Comparison of ENCODE assay signal across 1 cellular context in genomic region chr14:75176142-75176820, GRCh38.
TF ChIP-seq lines count a peak whose summit lies in the region.

TSS of gene TMED10 (minus strand) at chr14:75176612. CDS start at chr14:75176579, 33 bp downstream.

TF ChIP-seq in K562, 482 proteins besides CTCF, POLR2A, EP300 and RAD21 (continued from another document and continues in another):
- TF ChIP-seq ZBTB40 (IDR thresholded peaks at IDR 0.05) (peak; percentile 97), ZBTB40 (CRISPR knock-in tag; IDR thresholded peaks at IDR 0.05) (no peak), TFE3 (CRISPR knock-in tag; IDR thresholded peaks at IDR 0.05) (peak; percentile 95), ZNF197 (CRISPR knock-in tag; IDR thresholded peaks at IDR 0.05; ENCODE audit: low read depth) (0 out of 2 replicates have a peak, but pooled peaks have one; percentile 86), FIP1L1 (IDR thresholded peaks at IDR 0.05; ENCODE audit: low read depth, low read length, poor library complexity, severe bottlenecking) (no peak), KDM4B (IDR thresholded peaks at IDR 0.05; ENCODE audit: borderline replicate concordance in 2 of 2, low read depth in 1 of 2) (peak in 1 of 2 experiments; percentile 80; a peak in 1 of 4 replicates), ATF7 (IDR thresholded peaks at IDR 0.05) (peak; percentile 52; the same call in 1 of the 2 replicates), THAP7 (CRISPR knock-in tag; IDR thresholded peaks at IDR 0.05) (no peak), STAT6 (CRISPR knock-in tag; IDR thresholded peaks at IDR 0.05) (no peak), ARID4B (CRISPR knock-in tag; IDR thresholded peaks at IDR 0.05) (peak; percentile 84; the same call in 1 of the 2 replicates), MXD1 (CRISPR knock-in tag; IDR thresholded peaks at IDR 0.05; ENCODE audit: borderline replicate concordance, poor library complexity, severe bottlenecking) (peak; percentile 21), MAX (CRISPR knock-in tag; IDR thresholded peaks at IDR 0.05) (peak; percentile 79), GATAD2A (IDR thresholded peaks at IDR 0.05) (0 out of 2 replicates have a peak, but pooled peaks have one; percentile 25), MIER1 (IDR thresholded peaks at IDR 0.05; ENCODE audit: low read depth) (0 out of 2 replicates have a peak, but pooled peaks have one; percentile 14), ELF1 (tag; IDR thresholded peaks at IDR 0.05) (peak; percentile 52; the same call in 1 of the 2 replicates), EZH2 (IDR thresholded peaks at IDR 0.05; ENCODE audit: borderline replicate concordance, low read depth, low read length) (no peak), ID3 (CRISPR knock-in tag; IDR thresholded peaks at IDR 0.05) (no peak), ID3 (tag; IDR thresholded peaks at IDR 0.05) (0 out of 2 replicates have a peak, but pooled peaks have one; percentile 24), MCM5 (IDR thresholded peaks at IDR 0.05; ENCODE audit: low read depth) (no peak), SLC30A9 (CRISPR knock-in tag; IDR thresholded peaks at IDR 0.05) (no peak), ZNF740 (CRISPR knock-in tag; IDR thresholded peaks at IDR 0.05) (no peak), ZNF740 (tag; IDR thresholded peaks at IDR 0.05) (no peak), ZNF780A (CRISPR knock-in tag; IDR thresholded peaks at IDR 0.05) (no peak), NFRKB (IDR thresholded peaks at IDR 0.05; ENCODE audit: low read depth) (peak; percentile 93), NR2C2 (CRISPR knock-in tag; IDR thresholded peaks at IDR 0.05) (peak; percentile 99), NR2C2 (tag; IDR thresholded peaks at IDR 0.05) (peak; percentile 100), JUND (IDR thresholded peaks at IDR 0.05; ENCODE audit: borderline replicate concordance, low read depth, low read length) (no peak), JUND (tag; IDR thresholded peaks at IDR 0.05; ENCODE audit: borderline replicate concordance, low read depth, low read length) (peak; percentile 37; the same call in 1 of the 3 replicates), TRIM28 (IDR thresholded peaks at IDR 0.05) (0 out of 2 replicates have a peak, but pooled peaks have one; percentile 17), COPS2 (conservative IDR thresholded peaks at IDR 0.05) (no peak), C11orf30 (IDR thresholded peaks at IDR 0.05; ENCODE audit: low read depth) (peak; percentile 70), SIN3A (IDR thresholded peaks at IDR 0.05; ENCODE audit: borderline replicate concordance in 2 of 2, control insufficient read depth in 1 of 2, low read depth in 2 of 2, low read length in 2 of 2) (peak in 1 of 2 experiments; percentile 23; a peak in 1 of 4 replicates), ZNF696 (CRISPR knock-in tag; conservative IDR thresholded peaks at IDR 0.05) (no peak), NKRF (IDR thresholded peaks at IDR 0.05; ENCODE audit: borderline replicate concordance) (peak; percentile 88)
